Comparison of ENCODE assay signal across 1 cellular context in genomic region chr5:37840036-37840909, GRCh38.
A peak's percentile ranks its signal among the peaks of the same experiment; 100 is the strongest.
TF ChIP-seq lines count a peak whose summit lies in the region.

A gene with protein sequence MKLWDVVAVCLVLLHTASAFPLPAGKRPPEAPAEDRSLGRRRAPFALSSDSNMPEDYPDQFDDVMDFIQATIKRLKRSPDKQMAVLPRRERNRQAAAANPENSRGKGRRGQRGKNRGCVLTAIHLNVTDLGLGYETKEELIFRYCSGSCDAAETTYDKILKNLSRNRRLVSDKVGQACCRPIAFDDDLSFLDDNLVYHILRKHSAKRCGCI (minus strand): TSS chr5:37840041. CDS start chr5:37834796, 5,245 bp downstream.

TF ChIP-seq in SK-N-SH, 30 proteins besides CTCF, POLR2A, EP300 and RAD21 (continued from another document):
- peak; percentile 85; the same call in 1 of the 2 replicates for TF ChIP-seq TAF1 (IDR thresholded peaks at IDR 0.05; ENCODE audit: borderline replicate concordance, low read depth, low read length)
- TF ChIP-seq TCF12 (IDR thresholded peaks at IDR 0.05) = peak; percentile 23; the same call in 1 of the 2 replicates
- no peak for TF ChIP-seq RXRA (IDR thresholded peaks at IDR 0.05; ENCODE audit: borderline replicate concordance, low read depth)
- peak; percentile 3; the same call in 1 of the 2 replicates for TF ChIP-seq NFIC (IDR thresholded peaks at IDR 0.05; ENCODE audit: borderline replicate concordance)
TF ChIP-seq in SK-N-SH: peak in this region for 9.
